ENCODE assay signal across 26 cellular contexts in genomic region chr22:23007823-23008222, GRCh38.
"Had no signal": no experiment of that assay in that cellular context is flagged by ENCODE, and none has a peak within 500 bp of the region (broad histone marks: within the 10 kb centered on the region; RNA-seq: fewer than 3 reads in every experiment).

No MANE protein-coding gene starts in this region.

- H3K9me3 ChIP-seq: ascending aorta, breast epithelium, esophagus muscularis mucosa had no signal

- DNase-seq: activated B cell treated with CpG ODN at 0.5 μM for 24 hours; activated CD4-positive, alpha-beta T cell treated with anti-CD3 and anti-CD28 coated beads for 48 hours; activated CD4-positive, alpha-beta T cell treated with anti-CD3 and anti-CD28 coated beads, Interleukin-2, amount 50 U/mL, for 1 hour; activated CD4-positive, alpha-beta T cell treated with anti-CD3 and anti-CD28 coated beads, Interleukin-2, amount 50 U/mL, for 48 hours; activated CD8-positive, alpha-beta memory T cell treated with anti-CD3 and anti-CD28 coated beads for 24 hours; activated CD8-positive, alpha-beta T cell treated with anti-CD3 and anti-CD28 coated beads for 36 hours; activated effector memory CD4-positive, alpha-beta T cell treated with Interleukin-2 at 50 U/mL for 16 hours; activated gamma-delta T cell treated with Interleukin-2 at 50 U/mL for 16 hours; activated naive CD4-positive, alpha-beta T cell treated with anti-CD3 and anti-CD28 coated beads, Interleukin-2, amount 50 U/mL, for 16 hours; activated naive CD4-positive, alpha-beta T cell treated with Interleukin-2 at 50 U/mL for 16 hours; activated T-cell treated with anti-CD3 and anti-CD28 coated beads, Interleukin-2, amount 50 U/mL, for 4 hours; dorsolateral prefrontal cortex; effector memory CD8-positive, alpha-beta T cell; erythroblast; foreskin fibroblast; head of caudate nucleus; T-helper 1 cell; T-helper 17 cell; T1000; WERI-Rb-1 had no signal

- H3K27me3 ChIP-seq: ascending aorta, breast epithelium had no signal

- H3K4me3 ChIP-seq: ascending aorta, breast epithelium, coronary artery, dorsolateral prefrontal cortex, esophagus muscularis mucosa had no signal

- H3K4me1 ChIP-seq: ascending aorta, breast epithelium, esophagus muscularis mucosa had no signal

- ATAC-seq: activated CD4-positive, CD25-positive, alpha-beta regulatory T cell treated with anti-CD3 and anti-CD28 coated beads, Interleukin-2, amount 50 U/mL, for 24 hours; activated CD8-positive, alpha-beta T cell treated with anti-CD3 and anti-CD28 coated beads for 36 hours; activated T-cell treated with anti-CD3 and anti-CD28 coated beads, Interleukin-2, amount 50 U/mL, for 4 hours; activated T-helper 17 cell treated with anti-CD3 and anti-CD28 coated beads, Interleukin-2, amount 50 U/mL, for 72 hours; effector memory CD8-positive, alpha-beta T cell; T-helper 17 cell had no signal

- H3K36me3 ChIP-seq: ascending aorta, breast epithelium, esophagus muscularis mucosa, WERI-Rb-1 had no signal

- H3K27ac ChIP-seq: ascending aorta, breast epithelium, coronary artery, dorsolateral prefrontal cortex, esophagus muscularis mucosa, WERI-Rb-1 had no signal
